ENCODE assay signal across 9 cellular contexts in genomic region chr6:32436995-32437836, GRCh38. TPM values are rescaled to one million over a fixed set of nuclear protein-coding genes. Genes with fewer than 3 reads are reported as not detected.
DNase-seq lines count a peak whose midpoint lies in the region; ATAC-seq, FAIRE-seq and TF ChIP-seq lines count a peak whose summit lies in the region.
"Had no signal": no experiment of that assay in that cellular context is flagged by ENCODE, and none has a peak within 500 bp of the region (broad histone marks: within the 10 kb centered on the region; RNA-seq: fewer than 3 reads in every experiment).

No MANE protein-coding gene starts in this region.

- WGBS in heart right ventricle, 2 donors: 57 to 64% methylated on average over 2 of the region's 2 CpGs

- H3K4me1 ChIP-seq in heart right ventricle (peaks cover 0 to 29% (median 5%) of the 10 kb centered on the region in 9 donors), colonic mucosa (no peaks in the 10 kb centered on the region)

- H3K4me1 Mint-ChIP-seq in activated CD4-positive, alpha-beta memory T cell treated with anti-CD3 and anti-CD28 coated beads for 36 hours (ENCODE audit: low read depth): peaks cover 7% of the 10 kb centered on the region
- H3K4me1 Mint-ChIP-seq: brain had no signal

- CTCF ChIA-PET in activated CD4-positive, alpha-beta memory T cell treated with anti-CD3 and anti-CD28 coated beads for 36 hours (lab: Charles Lee): no interaction called here

- H3K36me3 ChIP-seq in heart right ventricle: peaks cover 0 to 4% (median 0%) of the 10 kb centered on the region in 9 donors
- no peaks in the 10 kb centered on the region for H3K36me3 ChIP-seq in colonic mucosa

- H3K27me3 ChIP-seq in heart right ventricle: peaks cover 0 to 6% (median 0%) of the 10 kb centered on the region in 7 donors
- H3K27me3 ChIP-seq in colonic mucosa: no peaks in the 10 kb centered on the region

- H3K27ac Mint-ChIP-seq in activated CD4-positive, alpha-beta memory T cell treated with anti-CD3 and anti-CD28 coated beads for 36 hours: no peak overlapping the region
- H3K27ac Mint-ChIP-seq: brain had no signal

- H3K4me3 ChIP-seq in NB4 (ENCODE audit: low read depth, low read length) (no peak overlapping the region), heart right ventricle (no peak overlapping the region), colonic mucosa (no peak overlapping the region)

- ATAC-seq in heart right ventricle: peak in 7 of 8 donors; percentile 23 to 84 (median 78)

- no peaks in the 10 kb centered on the region for H3K9me3 Mint-ChIP-seq in activated CD4-positive, alpha-beta memory T cell treated with anti-CD3 and anti-CD28 coated beads for 36 hours
- H3K9me3 Mint-ChIP-seq: brain had no signal

- peak; percentile 90 for FAIRE-seq in GM12891 (lab: Jason Lieb, UNC)

- H3K36me3 Mint-ChIP-seq in activated CD4-positive, alpha-beta memory T cell treated with anti-CD3 and anti-CD28 coated beads for 36 hours: no peaks in the 10 kb centered on the region
- H3K36me3 Mint-ChIP-seq: brain had no signal

- no peak overlapping the region for H3K4me3 Mint-ChIP-seq in activated CD4-positive, alpha-beta memory T cell treated with anti-CD3 and anti-CD28 coated beads for 36 hours
- H3K4me3 Mint-ChIP-seq: brain had no signal

- no peak overlapping the region for H3K9ac ChIP-seq in colonic mucosa (ENCODE audit: low read depth in 2 of 2, low read length in 2 of 2)

- TF ChIP-seq POLR2A in GM12891 (IDR thresholded peaks at IDR 0.05; ENCODE audit: low read depth, low read length) (peak; percentile 14), NB4 (IDR thresholded peaks at IDR 0.05; ENCODE audit: extremely low read depth, insufficient read length) (no peak)

- peaks cover 13% of the 10 kb centered on the region for H3K27me3 Mint-ChIP-seq in activated CD4-positive, alpha-beta memory T cell treated with anti-CD3 and anti-CD28 coated beads for 36 hours

- intact Hi-C loops in heart right ventricle (cut with DNase I): loop anchor here in 2 of 10 donors (5.0 to 10.0 kb wide), 2 partner anchors 170 to 178 kb away; no protein-coding TSS in a partner anchor
- intact Hi-C loops in colonic mucosa (cut with DNase I): no loop called here
- intact Hi-C loops in activated CD4-positive, alpha-beta memory T cell treated with anti-CD3 and anti-CD28 coated beads for 36 hours (cut with micrococcal nuclease): no loop called here

- POLR2A ChIA-PET in activated CD4-positive, alpha-beta memory T cell treated with anti-CD3 and anti-CD28 coated beads for 36 hours (lab: Charles Lee): no interaction called here

- TF ChIP-seq CTCF in NB4 (IDR thresholded peaks at IDR 0.05; ENCODE audit: low read depth, low read length) (no peak), heart right ventricle (IDR thresholded peaks at IDR 0.05) (no peak), colonic mucosa (IDR thresholded peaks at IDR 0.05) (no peak)

- peak overlapping the region in 7 of 10 donors; percentile 43 to 95 (median 76) for H3K27ac ChIP-seq in heart right ventricle
- H3K27ac ChIP-seq in colonic mucosa: no peak overlapping the region

- H3K9me3 ChIP-seq in heart right ventricle (no peaks in the 10 kb centered on the region), colonic mucosa (no peaks in the 10 kb centered on the region)

- DNase-seq in GM12891 (ENCODE audit: insufficient read length, low spot score) (no peak), HCEC 1CT (peak; percentile 4), NB4 (ENCODE audit: low read depth) (peak; percentile 64), heart right ventricle (no peak), colonic mucosa (no peak), NCI-H2227 (lab: John Stamatoyannopoulos, UW; ENCODE audit: unreplicated experiment) (no peak)
- DNase-seq in activated CD4-positive, alpha-beta memory T cell treated with anti-CD3 and anti-CD28 coated beads for 36 hours: no peak
- DNase-seq in stimulated activated CD4-positive, alpha-beta T cell treated with anti-CD3 and anti-CD28 coated beads, Interleukin-4, amount 100 ng/mL, for 4 hours: no peak

TF ChIP-seq in GM12891, 5 proteins besides CTCF, POLR2A, EP300 and RAD21:
- TF ChIP-seq TAF1 (IDR thresholded peaks at IDR 0.05; ENCODE audit: low read depth, low read length) (peak; percentile 21; the same call in 1 of the 2 replicates), POU2F2 (IDR thresholded peaks at IDR 0.05; ENCODE audit: low read depth, low read length) (0 out of 2 replicates have a peak, but pooled peaks have one; percentile 16), POLR2AphosphoS5 (IDR thresholded peaks at IDR 0.05; ENCODE audit: low read depth, low read length) (no peak), PAX5 (IDR thresholded peaks at IDR 0.05; ENCODE audit: insufficient read depth, low read length, severe bottlenecking) (no peak), SPI1 (IDR thresholded peaks at IDR 0.05; ENCODE audit: low read depth, low read length) (peak; percentile 98)

RNA-seq across cellular contexts. Expression of gene HLA-DRA, which starts 2.5 kb away (rescaled TPM):
- polyA plus RNA-seq in GM12891 (2012; ENCODE audit: low read depth, missing spikeins): 4,672 TPM
- total RNA-seq in heart right ventricle: 100 to 1,000 TPM in 4 of 10 donors, 10 to 100 TPM in 6; 32.0 to 846 (median 94.7) TPM
- polyA plus RNA-seq in heart right ventricle: 10 to 100 TPM; 49.7 to 93.5 TPM
- 100 to 1,000 TPM in 1 of 2 donors, 10 to 100 TPM in 1; 44.3 to 185 TPM for total RNA-seq in colonic mucosa
- 1 to 10 TPM; 5.6 to 6.0 TPM for total RNA-seq in activated CD4-positive, alpha-beta memory T cell treated with anti-CD3 and anti-CD28 coated beads for 36 hours

RNA-seq across cellular contexts. Expression of gene BTNL2, which starts 30.2 kb away (rescaled TPM):
- polyA plus RNA-seq in GM12891 (2012; ENCODE audit: low read depth, missing spikeins): not detected
- total RNA-seq in heart right ventricle: not detected
- not detected for polyA plus RNA-seq in heart right ventricle
- not detected for total RNA-seq in colonic mucosa
- not detected for total RNA-seq in activated CD4-positive, alpha-beta memory T cell treated with anti-CD3 and anti-CD28 coated beads for 36 hours

Comparison
In these comparisons a context has a peak if more than half of its experiments do, and no peak if none do; other contexts are left out.
1. DNase-seq: peak in HCEC 1CT (single experiment) and NB4 (single experiment); none in GM12891 (single experiment), heart right ventricle (0 of 2), colonic mucosa (single experiment), activated CD4-positive, alpha-beta memory T cell treated with anti-CD3 and anti-CD28 coated beads for 36 hours (single experiment), stimulated activated CD4-positive, alpha-beta T cell treated with anti-CD3 and anti-CD28 coated beads, Interleukin-4, amount 100 ng/mL, for 4 hours (0 of 2) and NCI-H2227 (single experiment).
2. RNA of gene HLA-DRA, which starts 2.5 kb away (total RNA-seq): 44.3 to 185 TPM in colonic mucosa and 32.0 to 846 TPM in heart right ventricle; 5.6 to 6.0 TPM in activated CD4-positive, alpha-beta memory T cell treated with anti-CD3 and anti-CD28 coated beads for 36 hours; every median in the first group is over 4 times any median in the second.